ENCODE assay signal across 1 cellular context in the genomic region with DNA sequence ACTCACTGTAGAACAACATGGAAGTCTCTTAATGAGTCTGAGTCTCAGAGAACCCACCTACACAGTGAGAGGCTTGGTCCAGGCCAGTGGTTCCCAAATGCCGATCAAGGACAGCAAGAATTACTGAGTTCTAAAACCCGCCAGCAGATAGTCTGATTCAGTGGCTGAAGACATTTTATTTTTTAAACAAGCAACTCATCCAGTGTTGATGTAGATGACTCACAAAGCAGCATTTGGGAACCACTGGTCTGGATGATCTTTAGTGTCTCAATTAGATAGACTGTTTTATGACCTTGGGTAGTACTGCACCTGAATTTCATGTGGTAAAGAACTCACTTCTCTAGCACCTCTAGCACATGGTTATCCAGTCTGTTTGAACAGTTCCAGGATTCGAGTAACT.
TF ChIP-seq lines count a peak whose summit lies in the region.

No MANE protein-coding gene starts in this region.

TF ChIP-seq in K562, 482 proteins besides CTCF, POLR2A, EP300 and RAD21 (continued from another document):
- TF ChIP-seq ZBTB33 (CRISPR knock-in tag; IDR thresholded peaks at IDR 0.05): no peak
- TF ChIP-seq ZBTB8A (IDR thresholded peaks at IDR 0.05; ENCODE audit: partially characterized antibody): no peak
- TF ChIP-seq ZNF354B (CRISPR knock-in tag; IDR thresholded peaks at IDR 0.05): no peak
- no peak for TF ChIP-seq HEY1 (CRISPR knock-in tag; IDR thresholded peaks at IDR 0.05; ENCODE audit: borderline replicate concordance)
- no peak for TF ChIP-seq FOXJ3 (CRISPR knock-in tag; IDR thresholded peaks at IDR 0.05)
- TF ChIP-seq, protein P1, sequence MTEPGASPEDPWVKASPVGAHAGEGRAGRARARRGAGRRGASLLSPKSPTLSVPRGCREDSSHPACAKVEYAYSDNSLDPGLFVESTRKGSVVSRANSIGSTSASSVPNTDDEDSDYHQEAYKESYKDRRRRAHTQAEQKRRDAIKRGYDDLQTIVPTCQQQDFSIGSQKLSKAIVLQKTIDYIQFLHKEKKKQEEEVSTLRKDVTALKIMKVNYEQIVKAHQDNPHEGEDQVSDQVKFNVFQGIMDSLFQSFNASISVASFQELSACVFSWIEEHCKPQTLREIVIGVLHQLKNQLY (CRISPR knock-in tag; conservative IDR thresholded peaks at IDR 0.05): no peak
- no peak for TF ChIP-seq MED1 (CRISPR knock-in tag; IDR thresholded peaks at IDR 0.05; ENCODE audit: borderline replicate concordance)
- no peak for TF ChIP-seq ZNF655 (CRISPR knock-in tag; IDR thresholded peaks at IDR 0.05)
- TF ChIP-seq ZNF507 (tag; conservative IDR thresholded peaks at IDR 0.05): no peak
- no peak for TF ChIP-seq FOXA3 (CRISPR knock-in tag; conservative IDR thresholded peaks at IDR 0.05 in 1 of 2, IDR thresholded peaks at IDR 0.05 in 1 of 2)
- TF ChIP-seq RERE (CRISPR knock-in tag; IDR thresholded peaks at IDR 0.05; ENCODE audit: borderline replicate concordance): no peak
- no peak for TF ChIP-seq RBM17 (IDR thresholded peaks at IDR 0.05; ENCODE audit: borderline replicate concordance, low read depth, low read length)
